8 cellular contexts compared by ENCODE assay signal in genomic region chr19:42282036-42282762, GRCh38. TPM values are rescaled to one million over a fixed set of nuclear protein-coding genes. Genes with fewer than 3 reads are reported as not detected.
DNase-seq lines count a peak whose midpoint lies in the region; ATAC-seq and TF ChIP-seq lines count a peak whose summit lies in the region.

No MANE protein-coding gene starts in this region.

- no peak for TF ChIP-seq POLR2A in breast epithelium (IDR thresholded peaks at IDR 0.05)
- no peak for TF ChIP-seq POLR2A in uterus (IDR thresholded peaks at IDR 0.05)

- H3K9ac ChIP-seq in mesendoderm (ENCODE audit: low read length), result peak overlapping the region; percentile 66

- DNase-seq in Right ventricle myocardium inferior (ENCODE audit: missing footprints) (peak; percentile 53), Right ventricle myocardium superior (no peak), breast epithelium (ENCODE audit: low spot score in 2 of 2) (no peak), mesendoderm (no peak), uterus (peak in 1 of 2 donors; percentile 51), NCI-H510A (lab: John Stamatoyannopoulos, UW) (no peak), COLO668 (lab: John Stamatoyannopoulos, UW; ENCODE audit: unreplicated experiment) (no peak)

- no peaks in the 10 kb centered on the region for H3K27me3 ChIP-seq in breast epithelium
- no peaks in the 10 kb centered on the region for H3K27me3 ChIP-seq in mesendoderm (ENCODE audit: insufficient read depth, low read length, poor library complexity)
- H3K27me3 ChIP-seq in uterus, result no peaks in the 10 kb centered on the region

- ATAC-seq in Right ventricle myocardium inferior, result no peak
- ATAC-seq in Right ventricle myocardium superior (ENCODE audit: poor library complexity), result no peak
- no peak for ATAC-seq in HG03469 (IDR thresholded peaks at IDR 0.05; ENCODE audit: unreplicated experiment)

- H3K4me2 ChIP-seq in mesendoderm (ENCODE audit: low read length), result peak overlapping the region; percentile 0

- no CpG with 5 or more reads among the region's 5 CpGs for WGBS in mesendoderm (ENCODE audit: extremely low coverage, insufficient coverage, low lambda C conversion rate)

- H3K4me3 ChIP-seq in breast epithelium (peak overlapping the region in 2 of 3 donors; percentile 83 to 93), mesendoderm (ENCODE audit: low read length) (no peak overlapping the region), uterus (peak overlapping the region in 1 of 2 donors; percentile 58)

- H3K4ac ChIP-seq in mesendoderm (ENCODE audit: low read depth, low read length), result peak overlapping the region; percentile 4

- H3K79me1 ChIP-seq in mesendoderm (ENCODE audit: low read length), result peaks cover 18% of the 10 kb centered on the region

- TF ChIP-seq CTCF in breast epithelium (IDR thresholded peaks at IDR 0.05) (no peak), uterus (IDR thresholded peaks at IDR 0.05) (no peak)

- no peak overlapping the region for H4K8ac ChIP-seq in mesendoderm (ENCODE audit: low read depth, low read length)

- H4K5ac ChIP-seq in mesendoderm (ENCODE audit: low read length), result peak overlapping the region; percentile 2

- H3K27ac ChIP-seq in breast epithelium, result peak overlapping the region; percentile 97 to 100
- H3K27ac ChIP-seq in mesendoderm (ENCODE audit: low read depth, low read length), result peak overlapping the region; percentile 77
- H3K27ac ChIP-seq in uterus, result peak overlapping the region; percentile 97

- H3K36me3 ChIP-seq in breast epithelium, result no peaks in the 10 kb centered on the region
- no peaks in the 10 kb centered on the region for H3K36me3 ChIP-seq in mesendoderm (ENCODE audit: control insufficient read depth, insufficient read depth, low read length)
- H3K36me3 ChIP-seq in uterus, result no peaks in the 10 kb centered on the region

- H3K56ac ChIP-seq in mesendoderm (ENCODE audit: low read length), result peak overlapping the region; percentile 90

- peaks cover 13% of the 10 kb centered on the region for H3K79me2 ChIP-seq in mesendoderm (ENCODE audit: control insufficient read depth, insufficient read depth, low read length)

- H3K9me3 ChIP-seq in breast epithelium, result no peaks in the 10 kb centered on the region
- no peaks in the 10 kb centered on the region for H3K9me3 ChIP-seq in uterus

- H3K18ac ChIP-seq in mesendoderm (ENCODE audit: low read length), result peak overlapping the region; percentile 43

- H2BK120ac ChIP-seq in mesendoderm (ENCODE audit: low read depth, low read length), result peak overlapping the region; percentile 2

- H3K4me1 ChIP-seq in breast epithelium, result peaks cover 17 to 41% of the 10 kb centered on the region in 2 donors
- H3K4me1 ChIP-seq in mesendoderm (ENCODE audit: control insufficient read depth, low read depth, low read length), result peaks cover 13% of the 10 kb centered on the region
- H3K4me1 ChIP-seq in uterus, result peaks cover 6 to 66% of the 10 kb centered on the region in 2 donors

- H2BK15ac ChIP-seq in mesendoderm (replicated peaks; ENCODE audit: low read depth), result no peak overlapping the region

- peak overlapping the region; percentile 89 for H2BK5ac ChIP-seq in mesendoderm (ENCODE audit: low read length)

- intact Hi-C loops in Right ventricle myocardium inferior (cut with DNase I), result no loop called here
- intact Hi-C loops in Right ventricle myocardium superior (cut with DNase I), result no loop called here
- intact Hi-C loops in breast epithelium (cut with DNase I; ENCODE audit: low total_unique reads), result no loop called here
- intact Hi-C loops in uterus (cut with DNase I; ENCODE audit: low total_unique reads), result no loop called here

- peak overlapping the region; percentile 98 for H2AK5ac ChIP-seq in mesendoderm (ENCODE audit: low read length)

- H3K23ac ChIP-seq in mesendoderm (ENCODE audit: low read length), result peak overlapping the region; percentile 29

RNA-seq across cellular contexts. Expression of gene CIC, which starts 13.1 kb away (rescaled TPM):
- total RNA-seq in Right ventricle myocardium inferior, result 34.6 TPM
- 33.6 TPM for total RNA-seq in Right ventricle myocardium superior
- total RNA-seq in breast epithelium, result 10 to 100 TPM; 20.2 to 25.6 (median 24.9) TPM
- 21.7 TPM for polyA plus RNA-seq in mesendoderm (2013, experiment 1 of 2)
- 22.2 TPM for polyA plus RNA-seq in mesendoderm (2013, experiment 2 of 2)
- total RNA-seq in uterus, result 100 to 1,000 TPM in 1 of 4 donors, 10 to 100 TPM in 3; 28.7 to 155 (median 47.4) TPM

RNA-seq across cellular contexts. Expression of gene PRR19, which starts 19.7 kb away (rescaled TPM):
- total RNA-seq in Right ventricle myocardium inferior (0.51 TPM), Right ventricle myocardium superior (not detected), breast epithelium (1 to 10 TPM in 1 of 3 donors, under 1 TPM in 2; 0.33 to 2.6 (median 0.48) TPM), uterus (under 1 TPM in 1 of 4 donors, not detected in 3; 0.14 TPM)
- 4.3 TPM for polyA plus RNA-seq in mesendoderm (2013, experiment 1 of 2)
- 4.4 TPM for polyA plus RNA-seq in mesendoderm (2013, experiment 2 of 2)

RNA-seq across cellular contexts. Expression of gene PAFAH1B3, which starts 20.2 kb away (rescaled TPM):
- 3.7 TPM for total RNA-seq in Right ventricle myocardium inferior
- total RNA-seq in Right ventricle myocardium superior, result 4.3 TPM
- 10 to 100 TPM in 2 of 3 donors, 1 to 10 TPM in 1; 7.5 to 32.4 (median 28.5) TPM for total RNA-seq in breast epithelium
- 81.4 TPM for polyA plus RNA-seq in mesendoderm (2013, experiment 1 of 2)
- 78.9 TPM for polyA plus RNA-seq in mesendoderm (2013, experiment 2 of 2)
- total RNA-seq in uterus, result 10 to 100 TPM in 2 of 4 donors, 1 to 10 TPM in 1, not detected in 1; 5.6 to 35.0 (median 19.4) TPM

RNA-seq across cellular contexts. Expression of gene ERF, which starts 27.3 kb away (rescaled TPM):
- total RNA-seq in Right ventricle myocardium inferior (44.4 TPM), Right ventricle myocardium superior (42.1 TPM), breast epithelium (10 to 100 TPM; 11.4 to 38.6 (median 24.3) TPM), uterus (100 to 1,000 TPM in 1 of 4 donors, 10 to 100 TPM in 3; 14.1 to 141 (median 42.9) TPM)
- polyA plus RNA-seq in mesendoderm (2013, experiment 1 of 2), result 42.7 TPM
- polyA plus RNA-seq in mesendoderm (2013, experiment 2 of 2), result 42.7 TPM

RNA-seq across cellular contexts. Expression of gene TMEM145, which starts 30.9 kb away (rescaled TPM):
- total RNA-seq in Right ventricle myocardium inferior (0.16 TPM), Right ventricle myocardium superior (0.11 TPM), breast epithelium (under 1 TPM in 2 of 3 donors, not detected in 1; 0.33 to 0.59 TPM), uterus (under 1 TPM in 1 of 4 donors, not detected in 3; 0.69 TPM)
- 1.2 TPM for polyA plus RNA-seq in mesendoderm (2013, experiment 1 of 2)
- polyA plus RNA-seq in mesendoderm (2013, experiment 2 of 2), result 1.2 TPM
